8 cellular contexts compared by ENCODE assay signal in the genomic region with DNA sequence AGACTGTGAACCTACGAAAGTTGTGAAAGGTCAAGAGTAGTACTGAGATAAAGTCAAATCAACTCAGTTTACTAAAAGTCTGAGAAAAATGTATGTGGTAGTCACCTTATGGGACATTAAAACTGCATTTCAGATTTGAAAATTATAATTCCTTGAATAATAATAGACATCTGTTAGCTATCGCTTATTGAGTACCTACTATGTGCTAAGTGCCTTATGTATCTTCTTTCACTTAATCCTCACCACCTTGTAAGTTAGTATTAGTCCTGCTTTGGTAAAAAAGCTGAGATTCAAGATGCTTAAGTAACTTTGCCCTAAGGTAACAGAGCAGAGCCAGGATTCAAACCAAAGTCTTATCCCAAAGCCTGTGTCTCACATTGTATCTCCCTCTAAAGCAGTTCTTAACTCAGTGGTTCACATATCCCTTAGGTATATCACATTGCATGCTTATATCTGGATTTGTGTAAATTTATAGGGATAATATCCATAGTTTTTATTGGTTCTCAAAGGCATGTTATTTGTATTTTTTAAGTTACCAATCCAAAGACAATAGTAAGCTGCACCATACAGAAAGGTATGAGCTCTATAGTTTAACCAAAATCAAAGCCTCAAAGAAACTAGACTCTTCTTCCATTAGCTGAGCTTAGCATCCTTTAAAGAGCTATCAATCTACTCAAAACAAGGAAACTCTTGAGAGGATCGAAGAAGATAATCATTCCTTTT. TPM values are rescaled to one million over a fixed set of nuclear protein-coding genes. Genes with fewer than 3 reads are reported as not detected.
A peak's percentile ranks its signal among the peaks of the same experiment; 100 is the strongest.
DNase-seq lines count a peak whose midpoint lies in the region; ATAC-seq, FAIRE-seq and TF ChIP-seq lines count a peak whose summit lies in the region.

No MANE protein-coding gene starts in this region.

- H3K27me3 ChIP-seq in suprapubic skin, result no peaks in the 10 kb centered on the region

- H3K27ac ChIP-seq in kidney (ENCODE audit: low read depth in 2 of 2, low read length in 2 of 2), result no peak overlapping the region
- H3K27ac ChIP-seq in suprapubic skin, result peak overlapping the region; percentile 86

- H3K4me3 Mint-ChIP-seq in T-helper 1 cell treated with Interleukin-12 subunit alpha and Interleukin-12 subunit beta and Interleukin-4 antibody, amounts not matched to agents 30 μg/mL and 1 μg/mL, for 36 hours, result peak overlapping the region; percentile 93
- peak overlapping the region; percentile 90 for H3K4me3 Mint-ChIP-seq in activated T-helper 2 cell treated with anti-CD3 and anti-CD28 coated beads, Interferon-gamma antibody, Interleukin-2, Interleukin-4, amounts not matched to agents 10 μg/mL and 5 μg/mL and 100 μg/mL, durations not matched to agents 14 hours and 24 hours and 36 hours (ENCODE audit: low read depth)

- H3K4me1 ChIP-seq in kidney (ENCODE audit: control insufficient read depth in 1 of 2, insufficient read depth in 1 of 2, low read depth in 1 of 2, low read length in 2 of 2) (peaks cover 6 to 10% of the 10 kb centered on the region in 2 donors), suprapubic skin (peaks cover 26% of the 10 kb centered on the region)

- no peaks in the 10 kb centered on the region for H3K27me3 Mint-ChIP-seq in T-helper 1 cell treated with Interleukin-12 subunit alpha and Interleukin-12 subunit beta and Interleukin-4 antibody, amounts not matched to agents 30 μg/mL and 1 μg/mL, for 36 hours (ENCODE audit: low read depth)
- H3K27me3 Mint-ChIP-seq in activated T-helper 2 cell treated with anti-CD3 and anti-CD28 coated beads, Interferon-gamma antibody, Interleukin-2, Interleukin-4, amounts not matched to agents 10 μg/mL and 5 μg/mL and 100 μg/mL, durations not matched to agents 14 hours and 24 hours and 36 hours (ENCODE audit: low read depth), result no peaks in the 10 kb centered on the region

- no peak for FAIRE-seq in kidney (lab: Jason Lieb, UNC)

- no peaks in the 10 kb centered on the region for H3K9me3 Mint-ChIP-seq in T-helper 1 cell treated with Interleukin-12 subunit alpha and Interleukin-12 subunit beta and Interleukin-4 antibody, amounts not matched to agents 30 μg/mL and 1 μg/mL, for 36 hours
- H3K9me3 Mint-ChIP-seq in activated T-helper 2 cell treated with anti-CD3 and anti-CD28 coated beads, Interferon-gamma antibody, Interleukin-2, Interleukin-4, amounts not matched to agents 10 μg/mL and 5 μg/mL and 100 μg/mL, durations not matched to agents 14 hours and 24 hours and 36 hours, result no peaks in the 10 kb centered on the region

- H3K4me1 Mint-ChIP-seq in T-helper 1 cell treated with Interleukin-12 subunit alpha and Interleukin-12 subunit beta and Interleukin-4 antibody, amounts not matched to agents 30 μg/mL and 1 μg/mL, for 36 hours (ENCODE audit: low read depth), result peaks cover 29% of the 10 kb centered on the region
- peaks cover 29% of the 10 kb centered on the region for H3K4me1 Mint-ChIP-seq in activated T-helper 2 cell treated with anti-CD3 and anti-CD28 coated beads, Interferon-gamma antibody, Interleukin-2, Interleukin-4, amounts not matched to agents 10 μg/mL and 5 μg/mL and 100 μg/mL, durations not matched to agents 14 hours and 24 hours and 36 hours (ENCODE audit: low read depth)

- H3K27ac Mint-ChIP-seq in T-helper 1 cell treated with Interleukin-12 subunit alpha and Interleukin-12 subunit beta and Interleukin-4 antibody, amounts not matched to agents 30 μg/mL and 1 μg/mL, for 36 hours, result peak overlapping the region; percentile 88
- H3K27ac Mint-ChIP-seq in activated T-helper 2 cell treated with anti-CD3 and anti-CD28 coated beads, Interferon-gamma antibody, Interleukin-2, Interleukin-4, amounts not matched to agents 10 μg/mL and 5 μg/mL and 100 μg/mL, durations not matched to agents 14 hours and 24 hours and 36 hours, result peak overlapping the region; percentile 87

- H3K36me3 ChIP-seq in kidney (ENCODE audit: control insufficient read depth in 1 of 2, insufficient read depth in 2 of 2, low read length in 2 of 2) (no peaks in the 10 kb centered on the region), suprapubic skin (no peaks in the 10 kb centered on the region)

- ATAC-seq in HG02852 (IDR thresholded peaks at IDR 0.05; ENCODE audit: unreplicated experiment), result no peak

- no peak for DNase-seq in T-helper 1 cell
- DNase-seq in activated T-helper 2 cell treated with anti-CD3 and anti-CD28 coated beads, Interferon-gamma antibody, Interleukin-2, Interleukin-4, amounts not matched to agents 10 μg/mL and 5 μg/mL and 100 μg/mL, durations not matched to agents 14 hours and 24 hours and 36 hours (ENCODE audit: low spot score), result no peak
- no peak for DNase-seq in kidney
- no peak for DNase-seq in suprapubic skin (ENCODE audit: low spot score in 2 of 2)
- DNase-seq in activated effector memory CD4-positive, alpha-beta T cell treated with Interleukin-2 at 50 U/mL for 16 hours, result no peak
- no peak for DNase-seq in NCI-H1694 treated with DMSO at 0.1 percent for 48 hours (lab: John Stamatoyannopoulos, UW)

- TF ChIP-seq CTCF in kidney (IDR thresholded peaks at IDR 0.05; ENCODE audit: borderline replicate concordance, extremely low read depth, insufficient read depth), result no peak
- TF ChIP-seq CTCF in suprapubic skin (IDR thresholded peaks at IDR 0.05), result no peak

- peaks cover 26% of the 10 kb centered on the region for H3K36me3 Mint-ChIP-seq in T-helper 1 cell treated with Interleukin-12 subunit alpha and Interleukin-12 subunit beta and Interleukin-4 antibody, amounts not matched to agents 30 μg/mL and 1 μg/mL, for 36 hours (ENCODE audit: low read depth)
- peaks cover 37% of the 10 kb centered on the region for H3K36me3 Mint-ChIP-seq in activated T-helper 2 cell treated with anti-CD3 and anti-CD28 coated beads, Interferon-gamma antibody, Interleukin-2, Interleukin-4, amounts not matched to agents 10 μg/mL and 5 μg/mL and 100 μg/mL, durations not matched to agents 14 hours and 24 hours and 36 hours (ENCODE audit: low read depth)

- H3K9ac ChIP-seq in kidney (ENCODE audit: low read length in 2 of 2), result peak overlapping the region; percentile 61 to 70

- peak overlapping the region; percentile 74 to 78 for H3K4me3 ChIP-seq in kidney (ENCODE audit: low read length in 2 of 2)
- H3K4me3 ChIP-seq in suprapubic skin, result peak overlapping the region; percentile 84

- intact Hi-C loops in activated T-helper 2 cell treated with anti-CD3 and anti-CD28 coated beads, Interferon-gamma antibody, Interleukin-2, Interleukin-4, amounts not matched to agents 10 μg/mL and 5 μg/mL and 100 μg/mL, durations not matched to agents 14 hours and 24 hours and 36 hours (cut with micrococcal nuclease), result loop anchor here (5.0 kb wide), 1 partner anchor 441 kb away; no protein-coding TSS in a partner anchor
- intact Hi-C loops in kidney (cut with DNase I), result no loop called here

- no peak for TF ChIP-seq POLR2A in suprapubic skin (IDR thresholded peaks at IDR 0.05)

- H3K9me3 ChIP-seq in kidney (ENCODE audit: control insufficient read depth in 1 of 2, low read length in 2 of 2) (no peaks in the 10 kb centered on the region), suprapubic skin (no peaks in the 10 kb centered on the region)

- no peak for TF ChIP-seq EP300 in suprapubic skin (IDR thresholded peaks at IDR 0.05)

- 64% methylated on average over 3 of the region's 3 CpGs for WGBS in suprapubic skin

RNA-seq across cellular contexts. Expression of a gene that starts 0.9 kb away (rescaled TPM):
- 20.7 and 21.8 TPM in 2 replicates for total RNA-seq in activated T-helper 2 cell treated with anti-CD3 and anti-CD28 coated beads, Interferon-gamma antibody, Interleukin-2, Interleukin-4, amounts not matched to agents 10 μg/mL and 5 μg/mL and 100 μg/mL, durations not matched to agents 14 hours and 24 hours and 36 hours
- 27.6 TPM for total RNA-seq in kidney
- polyA plus RNA-seq in kidney (ENCODE audit: insufficient read depth, low read depth, low replicate concordance), result 28.6 TPM
- 10 to 100 TPM; 16.8 to 51.8 (median 34.1) TPM for total RNA-seq in suprapubic skin

RNA-seq across cellular contexts. Expression of a gene that starts 22.5 kb away (rescaled TPM):
- not detected in 2 replicates for total RNA-seq in activated T-helper 2 cell treated with anti-CD3 and anti-CD28 coated beads, Interferon-gamma antibody, Interleukin-2, Interleukin-4, amounts not matched to agents 10 μg/mL and 5 μg/mL and 100 μg/mL, durations not matched to agents 14 hours and 24 hours and 36 hours
- total RNA-seq in kidney (not detected), suprapubic skin (1 to 10 TPM in 2 of 4 donors, under 1 TPM in 1, not detected in 1; 0.89 to 1.5 (median 1.5) TPM)
- not detected for polyA plus RNA-seq in kidney (ENCODE audit: insufficient read depth, low read depth, low replicate concordance)
